20 cellular contexts compared by ENCODE assay signal in genomic region chrX:119389854-119390501, GRCh38. TPM values are rescaled to one million over a fixed set of nuclear protein-coding genes. Genes with fewer than 3 reads are reported as not detected.
DNase-seq lines count a peak whose midpoint lies in the region; ATAC-seq and TF ChIP-seq lines count a peak whose summit lies in the region.
"Had no signal": no experiment of that assay in that cellular context is flagged by ENCODE, and none has a peak within 500 bp of the region (broad histone marks: within the 10 kb centered on the region; RNA-seq: fewer than 3 reads in every experiment).

No MANE protein-coding gene starts in this region.

- H3K9me3 ChIP-seq in HEK293 (ENCODE audit: control insufficient read depth, insufficient read depth, low read depth, low read length) (no peaks in the 10 kb centered on the region), OCI-LY1 (ENCODE audit: low read length) (no peaks in the 10 kb centered on the region), neural progenitor cell (ENCODE audit: low read depth) (no peaks in the 10 kb centered on the region)
- H3K9me3 ChIP-seq: pancreas, thyroid gland had no signal

- H4K20me1 ChIP-seq in OCI-LY1 (ENCODE audit: insufficient read depth, low read length) (no peaks in the 10 kb centered on the region), neural progenitor cell (ENCODE audit: low read depth) (no peaks in the 10 kb centered on the region)

- H2AFZ ChIP-seq in OCI-LY1 (ENCODE audit: low read length), result peak overlapping the region; percentile 83
- H2AFZ ChIP-seq in neural progenitor cell (replicated peaks), result peak overlapping the region; percentile 3

- H3K79me2 ChIP-seq in OCI-LY1 (ENCODE audit: insufficient read depth, low read length) (no peaks in the 10 kb centered on the region), neural progenitor cell (ENCODE audit: low read depth) (no peaks in the 10 kb centered on the region)

- DNase-seq in fibroblast of pulmonary artery (ENCODE audit: low read depth), result no peak
- DNase-seq in neural progenitor cell (ENCODE audit: low spot score), result peak; percentile 26
- no peak for DNase-seq in mesothelial cell of epicardium (ENCODE audit: low spot score in 2 of 2, unreplicated experiment in 2 of 2)
- no peak for DNase-seq in COLO829 (ENCODE audit: low spot score)
- DNase-seq in mucosa of gallbladder (ENCODE audit: low spot score), result no peak
- DNase-seq: cortex of kidney, head of caudate nucleus, midbrain, NCI-H2107, pancreas, Right ventricle myocardium superior had no signal

- no peaks in the 10 kb centered on the region for H3K36me3 ChIP-seq in HEK293 (ENCODE audit: control insufficient read depth in 2 of 2, insufficient read depth in 1 of 2, low read length in 2 of 2)
- no peaks in the 10 kb centered on the region; the same call in 1 of the 2 replicates for H3K36me3 ChIP-seq in OCI-LY1 (ENCODE audit: insufficient read depth, low read length)
- no peaks in the 10 kb centered on the region for H3K36me3 ChIP-seq in neural progenitor cell
- H3K36me3 ChIP-seq: pancreas, thyroid gland had no signal

- no peaks in the 10 kb centered on the region for H3K27me3 ChIP-seq in OCI-LY1 (ENCODE audit: insufficient read depth, low read length)
- H3K27me3 ChIP-seq in neural progenitor cell, result no peaks in the 10 kb centered on the region
- H3K27me3 ChIP-seq: pancreas, thyroid gland had no signal

- H3K4me3 ChIP-seq in HEK293 (ENCODE audit: low read depth, low read length) (no peak overlapping the region), OCI-LY1 (ENCODE audit: low read depth, low read length, poor library complexity, severe bottlenecking) (peak overlapping the region; percentile 31), fibroblast of pulmonary artery (replicated peaks; ENCODE audit: low read depth, low read length) (no peak overlapping the region), neural progenitor cell (no peak overlapping the region)
- H3K4me3 ChIP-seq: pancreas, skin epidermis, thyroid gland had no signal

- no peaks in the 10 kb centered on the region for H3F3A ChIP-seq in OCI-LY1 (ENCODE audit: insufficient read depth, low read length)
- H3F3A ChIP-seq in neural progenitor cell (ENCODE audit: low read depth), result no peaks in the 10 kb centered on the region

- H3K4me1 Mint-ChIP-seq in neural progenitor cell (peaks cover 11% of the 10 kb centered on the region), mesothelial cell of epicardium (peaks cover 7% of the 10 kb centered on the region)

- no peak overlapping the region for H3K27ac ChIP-seq in HEK293 (ENCODE audit: extremely low read depth, low read depth, low read length)
- H3K27ac ChIP-seq in OCI-LY1 (ENCODE audit: low read depth, low read length, poor library complexity, severe bottlenecking), result peak overlapping the region; percentile 36
- no peak overlapping the region for H3K27ac ChIP-seq in neural progenitor cell
- H3K27ac ChIP-seq: pancreas, skin epidermis, thyroid gland had no signal

- peaks cover 16% of the 10 kb centered on the region for H3K9me3 Mint-ChIP-seq in neural progenitor cell
- H3K9me3 Mint-ChIP-seq in mesothelial cell of epicardium, result peaks cover 31% of the 10 kb centered on the region
- H3K9me3 Mint-ChIP-seq: activated T-helper 2 cell treated with anti-CD3 and anti-CD28 coated beads, Interferon-gamma antibody, Interleukin-2, Interleukin-4, amounts not matched to agents 10 μg/mL and 5 μg/mL and 100 μg/mL, durations not matched to agents 14 hours and 24 hours and 36 hours; T-helper 1 cell treated with Interleukin-12 subunit alpha and Interleukin-12 subunit beta and Interleukin-4 antibody, amounts not matched to agents 30 μg/mL and 1 μg/mL, for 36 hours had no signal

- no peak for ATAC-seq in HG03159 (IDR thresholded peaks at IDR 0.05; ENCODE audit: unreplicated experiment)
- ATAC-seq: activated CD4-positive, CD25-positive, alpha-beta regulatory T cell treated with anti-CD3 and anti-CD28 coated beads, Interleukin-2, amount 50 U/mL, for 24 hours had no signal

- H3K27me3 Mint-ChIP-seq in neural progenitor cell (ENCODE audit: insufficient read depth, low read depth) (peaks cover 3% of the 10 kb centered on the region), mesothelial cell of epicardium (ENCODE audit: low read depth) (no peaks in the 10 kb centered on the region)
- H3K27me3 Mint-ChIP-seq: B cell had no signal

- H3K36me3 Mint-ChIP-seq in neural progenitor cell (no peaks in the 10 kb centered on the region), mesothelial cell of epicardium (no peaks in the 10 kb centered on the region)

- CTCF ChIA-PET in HEK293 (lab: Yijun Ruan, JAX), result interaction anchor here (0.5 to 1.5 kb wide), 3 partner anchors 9 to 102 kb away, joined by 3 to 4 read pairs (median 3); no protein-coding TSS in a partner anchor

- H3K9ac ChIP-seq in OCI-LY1 (ENCODE audit: low read length) (peak overlapping the region; percentile 16; the same call in 1 of the 2 replicates), neural progenitor cell (no peak overlapping the region)

- no peaks in the 10 kb centered on the region for H3K9me2 ChIP-seq in OCI-LY1 (ENCODE audit: low read depth, low read length)

- H3K27ac Mint-ChIP-seq in neural progenitor cell (no peak overlapping the region), mesothelial cell of epicardium (no peak overlapping the region)
- H3K27ac Mint-ChIP-seq: activated T-helper 2 cell treated with anti-CD3 and anti-CD28 coated beads, Interferon-gamma antibody, Interleukin-2, Interleukin-4, amounts not matched to agents 10 μg/mL and 5 μg/mL and 100 μg/mL, durations not matched to agents 14 hours and 24 hours and 36 hours; B cell; T-helper 1 cell treated with Interleukin-12 subunit alpha and Interleukin-12 subunit beta and Interleukin-4 antibody, amounts not matched to agents 30 μg/mL and 1 μg/mL, for 36 hours had no signal

- no peaks in the 10 kb centered on the region for H3K4me1 ChIP-seq in HEK293 (ENCODE audit: control insufficient read depth, insufficient read depth, low read length)
- peaks cover 20% of the 10 kb centered on the region for H3K4me1 ChIP-seq in OCI-LY1 (ENCODE audit: insufficient read depth, low read length, severe bottlenecking)
- no peaks in the 10 kb centered on the region for H3K4me1 ChIP-seq in neural progenitor cell
- H3K4me1 ChIP-seq: pancreas, thyroid gland had no signal

- H3K4me3 Mint-ChIP-seq in neural progenitor cell (no peak overlapping the region), mesothelial cell of epicardium (no peak overlapping the region)
- H3K4me3 Mint-ChIP-seq: T-helper 1 cell treated with Interleukin-12 subunit alpha and Interleukin-12 subunit beta and Interleukin-4 antibody, amounts not matched to agents 30 μg/mL and 1 μg/mL, for 36 hours had no signal

- TF ChIP-seq CTCF in HEK293 (tag by site-specific recombination; IDR thresholded peaks at IDR 0.05) (no peak; the same call in 1 of the 2 replicates), OCI-LY1 (IDR thresholded peaks at IDR 0.05; ENCODE audit: low read length) (peak; percentile 33; the same call in 1 of the 2 replicates), fibroblast of pulmonary artery (IDR thresholded peaks at IDR 0.05; ENCODE audit: low read length, missing control alignments) (peak; percentile 3), neural progenitor cell (IDR thresholded peaks at IDR 0.05) (no peak), mesothelial cell of epicardium (IDR thresholded peaks at IDR 0.05; ENCODE audit: unreplicated experiment) (no peak)

- H3K4me2 ChIP-seq in OCI-LY1 (ENCODE audit: low read length), result peak overlapping the region; percentile 42
- H3K4me2 ChIP-seq in neural progenitor cell, result no peak overlapping the region

- POLR2A ChIA-PET in HEK293 (lab: Yijun Ruan, JAX), result interaction anchor here (0.7 kb wide), 1 partner anchor 78 kb away, joined by 4 read pairs; the partner anchor contains the start of gene SLC25A5

TF ChIP-seq in HEK293, 187 proteins besides CTCF, POLR2A, EP300 and RAD21 (continues in another document):
- TF ChIP-seq ZNF560 (tag by site-specific recombination; IDR thresholded peaks at IDR 0.05; ENCODE audit: borderline replicate concordance) (no peak), ZNF658 (tag by site-specific recombination; IDR thresholded peaks at IDR 0.05) (no peak), OVOL3 (tag by site-specific recombination; IDR thresholded peaks at IDR 0.05) (no peak), ZNF341 (tag by site-specific recombination; IDR thresholded peaks at IDR 0.05; ENCODE audit: low read depth) (peak; percentile 41), ZNF132 (tag by site-specific recombination; IDR thresholded peaks at IDR 0.05; ENCODE audit: borderline replicate concordance) (no peak), HOXC10 (CRISPR knock-in tag; IDR thresholded peaks at IDR 0.05) (no peak), ZNF777 (tag by site-specific recombination; IDR thresholded peaks at IDR 0.05; ENCODE audit: borderline replicate concordance) (no peak), ZFP37 (tag by site-specific recombination; IDR thresholded peaks at IDR 0.05) (no peak), ZBTB1 (tag by site-specific recombination; IDR thresholded peaks at IDR 0.05) (no peak), ZNF701 (tag by site-specific recombination; IDR thresholded peaks at IDR 0.05) (no peak), YY1 (tag by site-specific recombination; IDR thresholded peaks at IDR 0.05) (no peak), ZNF596 (tag by site-specific recombination; IDR thresholded peaks at IDR 0.05) (no peak), GFI1B (tag by site-specific recombination; IDR thresholded peaks at IDR 0.05) (no peak), ZNF501 (tag by site-specific recombination; IDR thresholded peaks at IDR 0.05) (no peak), ZNF146 (tag by site-specific recombination; IDR thresholded peaks at IDR 0.05) (no peak)
- TF ChIP-seq, protein P1, sequence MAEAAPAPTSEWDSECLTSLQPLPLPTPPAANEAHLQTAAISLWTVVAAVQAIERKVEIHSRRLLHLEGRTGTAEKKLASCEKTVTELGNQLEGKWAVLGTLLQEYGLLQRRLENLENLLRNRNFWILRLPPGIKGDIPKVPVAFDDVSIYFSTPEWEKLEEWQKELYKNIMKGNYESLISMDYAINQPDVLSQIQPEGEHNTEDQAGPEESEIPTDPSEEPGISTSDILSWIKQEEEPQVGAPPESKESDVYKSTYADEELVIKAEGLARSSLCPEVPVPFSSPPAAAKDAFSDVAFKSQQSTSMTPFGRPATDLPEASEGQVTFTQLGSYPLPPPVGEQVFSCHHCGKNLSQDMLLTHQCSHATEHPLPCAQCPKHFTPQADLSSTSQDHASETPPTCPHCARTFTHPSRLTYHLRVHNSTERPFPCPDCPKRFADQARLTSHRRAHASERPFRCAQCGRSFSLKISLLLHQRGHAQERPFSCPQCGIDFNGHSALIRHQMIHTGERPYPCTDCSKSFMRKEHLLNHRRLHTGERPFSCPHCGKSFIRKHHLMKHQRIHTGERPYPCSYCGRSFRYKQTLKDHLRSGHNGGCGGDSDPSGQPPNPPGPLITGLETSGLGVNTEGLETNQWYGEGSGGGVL (tag by site-specific recombination; IDR thresholded peaks at IDR 0.05), result no peak

RNA-seq across cellular contexts. Expression of gene SLC25A43, which starts 9.2 kb away (rescaled TPM):
- total RNA-seq in neural progenitor cell (ENCODE audit: low replicate concordance) (2.3 and 5.4 TPM in 2 replicates), mesothelial cell of epicardium (6.7 to 9.2 TPM (median 8.0 TPM) in 3 replicates), mucosa of gallbladder (4.3 TPM)

Comparison
In these comparisons a context has a peak if more than half of its experiments do, and no peak if none do; other contexts are left out.
1. CTCF ChIP-seq: peak in OCI-LY1 (single experiment) and fibroblast of pulmonary artery (single experiment); none in HEK293 (single experiment), neural progenitor cell (single experiment) and mesothelial cell of epicardium (single experiment).